Comparison of ENCODE assay signal across 3 cellular contexts in genomic region chr16:84641643-84642358, GRCh38.
TF ChIP-seq lines count a peak whose summit lies in the region.

No MANE protein-coding gene starts in this region.

TF ChIP-seq in SK-N-SH, 30 proteins besides CTCF, POLR2A, EP300 and RAD21:
- TF ChIP-seq SMC3 (IDR thresholded peaks at IDR 0.05; ENCODE audit: low read depth, low read length) (no peak), MXI1 (IDR thresholded peaks at IDR 0.05; ENCODE audit: low read depth, low read length) (no peak), RXRA (IDR thresholded peaks at IDR 0.05; ENCODE audit: borderline replicate concordance, low read depth) (no peak), FOSL2 (IDR thresholded peaks at IDR 0.05; ENCODE audit: borderline replicate concordance, low read depth) (no peak), NRF1 (IDR thresholded peaks at IDR 0.05; ENCODE audit: low read depth, low read length) (no peak), EZH2phosphoT487 (IDR thresholded peaks at IDR 0.05; ENCODE audit: borderline replicate concordance, low read depth) (no peak), IRF3 (IDR thresholded peaks at IDR 0.05; ENCODE audit: low read depth, low read length) (no peak), PBX3 (IDR thresholded peaks at IDR 0.05) (no peak), FOXM1 (IDR thresholded peaks at IDR 0.05; ENCODE audit: low read depth) (no peak), ELF1 (IDR thresholded peaks at IDR 0.05) (no peak), GABPA (IDR thresholded peaks at IDR 0.05; ENCODE audit: low read depth) (no peak)
- TF ChIP-seq, protein P1, sequence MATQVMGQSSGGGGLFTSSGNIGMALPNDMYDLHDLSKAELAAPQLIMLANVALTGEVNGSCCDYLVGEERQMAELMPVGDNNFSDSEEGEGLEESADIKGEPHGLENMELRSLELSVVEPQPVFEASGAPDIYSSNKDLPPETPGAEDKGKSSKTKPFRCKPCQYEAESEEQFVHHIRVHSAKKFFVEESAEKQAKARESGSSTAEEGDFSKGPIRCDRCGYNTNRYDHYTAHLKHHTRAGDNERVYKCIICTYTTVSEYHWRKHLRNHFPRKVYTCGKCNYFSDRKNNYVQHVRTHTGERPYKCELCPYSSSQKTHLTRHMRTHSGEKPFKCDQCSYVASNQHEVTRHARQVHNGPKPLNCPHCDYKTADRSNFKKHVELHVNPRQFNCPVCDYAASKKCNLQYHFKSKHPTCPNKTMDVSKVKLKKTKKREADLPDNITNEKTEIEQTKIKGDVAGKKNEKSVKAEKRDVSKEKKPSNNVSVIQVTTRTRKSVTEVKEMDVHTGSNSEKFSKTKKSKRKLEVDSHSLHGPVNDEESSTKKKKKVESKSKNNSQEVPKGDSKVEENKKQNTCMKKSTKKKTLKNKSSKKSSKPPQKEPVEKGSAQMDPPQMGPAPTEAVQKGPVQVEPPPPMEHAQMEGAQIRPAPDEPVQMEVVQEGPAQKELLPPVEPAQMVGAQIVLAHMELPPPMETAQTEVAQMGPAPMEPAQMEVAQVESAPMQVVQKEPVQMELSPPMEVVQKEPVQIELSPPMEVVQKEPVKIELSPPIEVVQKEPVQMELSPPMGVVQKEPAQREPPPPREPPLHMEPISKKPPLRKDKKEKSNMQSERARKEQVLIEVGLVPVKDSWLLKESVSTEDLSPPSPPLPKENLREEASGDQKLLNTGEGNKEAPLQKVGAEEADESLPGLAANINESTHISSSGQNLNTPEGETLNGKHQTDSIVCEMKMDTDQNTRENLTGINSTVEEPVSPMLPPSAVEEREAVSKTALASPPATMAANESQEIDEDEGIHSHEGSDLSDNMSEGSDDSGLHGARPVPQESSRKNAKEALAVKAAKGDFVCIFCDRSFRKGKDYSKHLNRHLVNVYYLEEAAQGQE (IDR thresholded peaks at IDR 0.05; ENCODE audit: low read depth, low read length), result no peak
- TF ChIP-seq, protein P2, sequence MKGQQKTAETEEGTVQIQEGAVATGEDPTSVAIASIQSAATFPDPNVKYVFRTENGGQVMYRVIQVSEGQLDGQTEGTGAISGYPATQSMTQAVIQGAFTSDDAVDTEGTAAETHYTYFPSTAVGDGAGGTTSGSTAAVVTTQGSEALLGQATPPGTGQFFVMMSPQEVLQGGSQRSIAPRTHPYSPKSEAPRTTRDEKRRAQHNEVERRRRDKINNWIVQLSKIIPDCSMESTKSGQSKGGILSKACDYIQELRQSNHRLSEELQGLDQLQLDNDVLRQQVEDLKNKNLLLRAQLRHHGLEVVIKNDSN (IDR thresholded peaks at IDR 0.05; ENCODE audit: borderline replicate concordance, low read depth), result no peak
TF ChIP-seq in SK-N-SH: peak in this region for 0.

TF ChIP-seq in SK-N-SH treated with all-trans-retinoic acid at 6 μM for 48 hours, 23 proteins besides CTCF, POLR2A, EP300 and RAD21:
- TF ChIP-seq, protein P3, sequence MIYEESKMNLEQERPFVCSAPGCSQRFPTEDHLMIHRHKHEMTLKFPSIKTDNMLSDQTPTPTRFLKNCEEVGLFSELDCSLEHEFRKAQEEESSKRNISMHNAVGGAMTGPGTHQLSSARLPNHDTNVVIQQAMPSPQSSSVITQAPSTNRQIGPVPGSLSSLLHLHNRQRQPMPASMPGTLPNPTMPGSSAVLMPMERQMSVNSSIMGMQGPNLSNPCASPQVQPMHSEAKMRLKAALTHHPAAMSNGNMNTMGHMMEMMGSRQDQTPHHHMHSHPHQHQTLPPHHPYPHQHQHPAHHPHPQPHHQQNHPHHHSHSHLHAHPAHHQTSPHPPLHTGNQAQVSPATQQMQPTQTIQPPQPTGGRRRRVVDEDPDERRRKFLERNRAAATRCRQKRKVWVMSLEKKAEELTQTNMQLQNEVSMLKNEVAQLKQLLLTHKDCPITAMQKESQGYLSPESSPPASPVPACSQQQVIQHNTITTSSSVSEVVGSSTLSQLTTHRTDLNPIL (CRISPR knock-in tag; IDR thresholded peaks at IDR 0.05; ENCODE audit: low read depth), result no peak
- TF ChIP-seq, protein P4, sequence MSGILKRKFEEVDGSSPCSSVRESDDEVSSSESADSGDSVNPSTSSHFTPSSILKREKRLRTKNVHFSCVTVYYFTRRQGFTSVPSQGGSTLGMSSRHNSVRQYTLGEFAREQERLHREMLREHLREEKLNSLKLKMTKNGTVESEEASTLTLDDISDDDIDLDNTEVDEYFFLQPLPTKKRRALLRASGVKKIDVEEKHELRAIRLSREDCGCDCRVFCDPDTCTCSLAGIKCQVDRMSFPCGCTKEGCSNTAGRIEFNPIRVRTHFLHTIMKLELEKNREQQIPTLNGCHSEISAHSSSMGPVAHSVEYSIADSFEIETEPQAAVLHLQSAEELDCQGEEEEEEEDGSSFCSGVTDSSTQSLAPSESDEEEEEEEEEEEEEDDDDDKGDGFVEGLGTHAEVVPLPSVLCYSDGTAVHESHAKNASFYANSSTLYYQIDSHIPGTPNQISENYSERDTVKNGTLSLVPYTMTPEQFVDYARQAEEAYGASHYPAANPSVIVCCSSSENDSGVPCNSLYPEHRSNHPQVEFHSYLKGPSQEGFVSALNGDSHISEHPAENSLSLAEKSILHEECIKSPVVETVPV (CRISPR knock-in tag; IDR thresholded peaks at IDR 0.05), result no peak
- TF ChIP-seq ZC3H10 (CRISPR knock-in tag; IDR thresholded peaks at IDR 0.05), result no peak
- TF ChIP-seq TOX (CRISPR knock-in tag; IDR thresholded peaks at IDR 0.05; ENCODE audit: borderline replicate concordance), result no peak
- TF ChIP-seq GLIS3 (CRISPR knock-in tag; IDR thresholded peaks at IDR 0.05), result no peak
- TF ChIP-seq ARNTL (CRISPR knock-in tag; IDR thresholded peaks at IDR 0.05; ENCODE audit: borderline replicate concordance, low read depth), result no peak
- no peak for TF ChIP-seq ZNF8 (CRISPR knock-in tag; IDR thresholded peaks at IDR 0.05)
- TF ChIP-seq ZNF70 (CRISPR knock-in tag; IDR thresholded peaks at IDR 0.05), result no peak
- no peak for TF ChIP-seq TCF4 (CRISPR knock-in tag; IDR thresholded peaks at IDR 0.05; ENCODE audit: borderline replicate concordance)
- no peak for TF ChIP-seq ESRRG (CRISPR knock-in tag; IDR thresholded peaks at IDR 0.05)
- TF ChIP-seq PPARA (CRISPR knock-in tag; IDR thresholded peaks at IDR 0.05; ENCODE audit: borderline replicate concordance), result no peak
- no peak for TF ChIP-seq RARB (CRISPR knock-in tag; IDR thresholded peaks at IDR 0.05)
- no peak for TF ChIP-seq TSHZ2 (CRISPR knock-in tag; IDR thresholded peaks at IDR 0.05)
TF ChIP-seq in SK-N-SH treated with all-trans-retinoic acid at 6 μM for 48 hours: peak in this region for 0.

TF ChIP-seq in K562, 482 proteins besides CTCF, POLR2A, EP300 and RAD21:
- TF ChIP-seq ZNF766 (CRISPR knock-in tag; conservative IDR thresholded peaks at IDR 0.05) (0 out of 2 replicates have a peak, but pooled peaks have one; percentile 36), RBM39 (optimal IDR thresholded peaks at IDR 0.05; ENCODE audit: low read depth, low read length) (no peak)
